Comparison of ENCODE assay signal across 10 cellular contexts in the genomic region with DNA sequence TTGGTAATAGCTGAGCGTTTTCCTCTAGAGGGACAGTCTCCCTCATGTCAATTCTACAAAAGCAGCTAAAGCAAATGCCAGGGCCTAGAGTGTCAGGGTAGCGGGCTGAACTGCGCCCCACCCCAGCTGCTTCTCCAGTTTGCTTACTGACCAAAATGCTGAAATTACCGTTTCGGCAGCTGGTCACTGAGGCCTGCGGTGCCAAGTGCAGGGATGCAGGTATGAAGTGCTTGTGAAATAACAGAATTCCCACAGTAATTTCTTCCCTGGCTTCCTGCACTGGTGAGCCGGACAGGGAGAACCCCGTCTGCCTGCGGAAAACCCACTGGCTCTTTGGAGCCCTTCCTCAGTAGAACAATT. TPM values are rescaled to one million over a fixed set of nuclear protein-coding genes. Genes with fewer than 3 reads are reported as not detected.
DNase-seq lines count a peak whose midpoint lies in the region; ATAC-seq and TF ChIP-seq lines count a peak whose summit lies in the region.
"Had no signal": no experiment of that assay in that cellular context is flagged by ENCODE, and none has a peak within 500 bp of the region (broad histone marks: within the 10 kb centered on the region; RNA-seq: fewer than 3 reads in every experiment).

No MANE protein-coding gene starts in this region.

- WGBS in suprapubic skin: 82% methylated on average over 6 of the region's 9 CpGs

- no peaks in the 10 kb centered on the region for H3K79me2 ChIP-seq in fibroblast of lung (ENCODE audit: control insufficient read depth, insufficient read depth, low read length)

- peaks cover 5% of the 10 kb centered on the region for H3K4me1 ChIP-seq in fibroblast of lung (ENCODE audit: control insufficient read depth, extremely low read depth, insufficient read depth, low read length)
- peaks cover 5% of the 10 kb centered on the region for H3K4me1 ChIP-seq in suprapubic skin

- peak overlapping the region; percentile 96 for H3K27ac Mint-ChIP-seq in activated T-cell treated with anti-CD3 and anti-CD28 coated beads, Interleukin-2, amount 50 U/mL, for 24 hours
- peak overlapping the region; percentile 88 for H3K27ac Mint-ChIP-seq in activated T-cell treated with anti-CD3 and anti-CD28 coated beads, Interleukin-2, amount 50 U/mL, for 72 hours
- peak overlapping the region; percentile 92 for H3K27ac Mint-ChIP-seq in stimulated activated naive CD8-positive, alpha-beta T cell treated with anti-CD3 and anti-CD28 coated beads, Interleukin-15, Interleukin-2, amounts not matched to agents 100 ng/mL and 50 ng/mL, for 24 hours

- no peaks in the 10 kb centered on the region for H3K9me3 ChIP-seq in fibroblast of lung (ENCODE audit: control insufficient read depth, insufficient read depth, low read depth, low read length)
- no peaks in the 10 kb centered on the region for H3K9me3 ChIP-seq in suprapubic skin

- H3K27me3 ChIP-seq in fibroblast of lung (ENCODE audit: control insufficient read depth, insufficient read depth, low read length): no peaks in the 10 kb centered on the region
- H3K27me3 ChIP-seq in suprapubic skin: no peaks in the 10 kb centered on the region

- TF ChIP-seq POLR2A in suprapubic skin (IDR thresholded peaks at IDR 0.05): no peak

- H4K20me1 ChIP-seq in fibroblast of lung (ENCODE audit: control insufficient read depth, extremely low read depth, insufficient read depth, low read length): no peaks in the 10 kb centered on the region

- ATAC-seq in activated T-cell treated with anti-CD3 and anti-CD28 coated beads, Interleukin-2, amount 50 U/mL, for 72 hours (replicated peaks in 1 of 2): peak; percentile 5 to 26
- no peak for ATAC-seq in GM18873 (IDR thresholded peaks at IDR 0.05; ENCODE audit: low FRiP score, unreplicated experiment)

- no peak overlapping the region for H3K4me2 ChIP-seq in fibroblast of lung (ENCODE audit: extremely low read depth, insufficient read depth, low read length)

- TF ChIP-seq CTCF in fibroblast of lung (conservative IDR thresholded peaks at IDR 0.05 in 1 of 2, IDR thresholded peaks at IDR 0.05 in 1 of 2; ENCODE audit: low read depth in 1 of 2, low read length in 2 of 2) (no peak), suprapubic skin (IDR thresholded peaks at IDR 0.05) (no peak)

- H3K36me3 ChIP-seq in fibroblast of lung (ENCODE audit: control insufficient read depth, insufficient read depth, low read length): peaks cover 15% of the 10 kb centered on the region
- H3K36me3 ChIP-seq in suprapubic skin: peaks cover 60% of the 10 kb centered on the region

- no peak for TF ChIP-seq EP300 in suprapubic skin (IDR thresholded peaks at IDR 0.05)

- H3K9ac ChIP-seq in fibroblast of lung (ENCODE audit: insufficient read depth, low read length): no peak overlapping the region

- H3K4me3 ChIP-seq in fibroblast of lung (replicated peaks in 1 of 4; ENCODE audit: control extremely low read depth in 1 of 4, insufficient read depth in 1 of 4, low read depth in 3 of 4, low read length in 4 of 4): no peak overlapping the region
- no peak overlapping the region for H3K4me3 ChIP-seq in suprapubic skin

- peak overlapping the region; percentile 35 for H3K4me3 Mint-ChIP-seq in activated T-cell treated with anti-CD3 and anti-CD28 coated beads, Interleukin-2, amount 50 U/mL, for 24 hours
- peak overlapping the region; percentile 51 to 65 for H3K4me3 Mint-ChIP-seq in activated T-cell treated with anti-CD3 and anti-CD28 coated beads, Interleukin-2, amount 50 U/mL, for 72 hours
- H3K4me3 Mint-ChIP-seq in stimulated activated naive CD8-positive, alpha-beta T cell treated with anti-CD3 and anti-CD28 coated beads, Interleukin-15, Interleukin-2, amounts not matched to agents 100 ng/mL and 50 ng/mL, for 24 hours: no peak overlapping the region
- H3K4me3 Mint-ChIP-seq: natural killer cell had no signal

- no peak overlapping the region for H2AFZ ChIP-seq in fibroblast of lung (ENCODE audit: low read length)

- H3K9me3 Mint-ChIP-seq in activated T-cell treated with anti-CD3 and anti-CD28 coated beads, Interleukin-2, amount 50 U/mL, for 24 hours: no peaks in the 10 kb centered on the region
- no peaks in the 10 kb centered on the region for H3K9me3 Mint-ChIP-seq in activated T-cell treated with anti-CD3 and anti-CD28 coated beads, Interleukin-2, amount 50 U/mL, for 72 hours
- H3K9me3 Mint-ChIP-seq in stimulated activated naive CD8-positive, alpha-beta T cell treated with anti-CD3 and anti-CD28 coated beads, Interleukin-15, Interleukin-2, amounts not matched to agents 100 ng/mL and 50 ng/mL, for 24 hours: no peaks in the 10 kb centered on the region
- H3K9me3 Mint-ChIP-seq: natural killer cell had no signal

- H3K27ac ChIP-seq in fibroblast of lung (ENCODE audit: insufficient read depth, low read length) (peak overlapping the region; percentile 8), suprapubic skin (no peak overlapping the region)

- H3K4me1 Mint-ChIP-seq in activated T-cell treated with anti-CD3 and anti-CD28 coated beads, Interleukin-2, amount 50 U/mL, for 24 hours (ENCODE audit: low read depth): peaks cover 24% of the 10 kb centered on the region
- peaks cover 30% of the 10 kb centered on the region for H3K4me1 Mint-ChIP-seq in activated T-cell treated with anti-CD3 and anti-CD28 coated beads, Interleukin-2, amount 50 U/mL, for 72 hours (ENCODE audit: low read depth)
- H3K4me1 Mint-ChIP-seq in stimulated activated naive CD8-positive, alpha-beta T cell treated with anti-CD3 and anti-CD28 coated beads, Interleukin-15, Interleukin-2, amounts not matched to agents 100 ng/mL and 50 ng/mL, for 24 hours (ENCODE audit: low read depth): peaks cover 16% of the 10 kb centered on the region

- peaks cover 96% of the 10 kb centered on the region for H3K36me3 Mint-ChIP-seq in activated T-cell treated with anti-CD3 and anti-CD28 coated beads, Interleukin-2, amount 50 U/mL, for 24 hours (ENCODE audit: low read depth)
- peaks cover 2 to 7% of the 10 kb centered on the region in 2 donors for H3K36me3 Mint-ChIP-seq in activated T-cell treated with anti-CD3 and anti-CD28 coated beads, Interleukin-2, amount 50 U/mL, for 72 hours (ENCODE audit: insufficient read depth in 2 of 2)
- H3K36me3 Mint-ChIP-seq in stimulated activated naive CD8-positive, alpha-beta T cell treated with anti-CD3 and anti-CD28 coated beads, Interleukin-15, Interleukin-2, amounts not matched to agents 100 ng/mL and 50 ng/mL, for 24 hours (ENCODE audit: low read depth): peaks cover 53% of the 10 kb centered on the region
- H3K36me3 Mint-ChIP-seq: natural killer cell had no signal

- no peak for DNase-seq in activated T-cell treated with anti-CD3 and anti-CD28 coated beads, Interleukin-2, amount 50 U/mL, for 24 hours
- no peak for DNase-seq in activated T-cell treated with anti-CD3 and anti-CD28 coated beads, Interleukin-2, amount 50 U/mL, for 1 hour
- DNase-seq in activated T-cell treated with anti-CD3 and anti-CD28 coated beads, Interleukin-2, amount 50 U/mL, for 72 hours: no peak
- DNase-seq in fibroblast of lung (ENCODE audit: low read depth in 2 of 2) (no peak), pons (ENCODE audit: low spot score) (no peak), suprapubic skin (ENCODE audit: low spot score in 2 of 2) (no peak)
- DNase-seq: natural killer cell, NCI-H2081 treated with DMSO at 0.1 percent for 48 hours had no signal

- H3K27me3 Mint-ChIP-seq in activated T-cell treated with anti-CD3 and anti-CD28 coated beads, Interleukin-2, amount 50 U/mL, for 24 hours: no peaks in the 10 kb centered on the region
- H3K27me3 Mint-ChIP-seq in activated T-cell treated with anti-CD3 and anti-CD28 coated beads, Interleukin-2, amount 50 U/mL, for 72 hours (ENCODE audit: low read depth): no peaks in the 10 kb centered on the region
- no peaks in the 10 kb centered on the region for H3K27me3 Mint-ChIP-seq in stimulated activated naive CD8-positive, alpha-beta T cell treated with anti-CD3 and anti-CD28 coated beads, Interleukin-15, Interleukin-2, amounts not matched to agents 100 ng/mL and 50 ng/mL, for 24 hours

RNA-seq across cellular contexts. Expression of gene PSMC1, which starts 19.1 kb away (rescaled TPM):
- 100 to 1,000 TPM; 105 to 112 TPM for total RNA-seq in activated T-cell treated with anti-CD3 and anti-CD28 coated beads, Interleukin-2, amount 50 U/mL, for 72 hours
- total RNA-seq in fibroblast of lung (75.5 and 112 TPM in 2 replicates), suprapubic skin (100 to 1,000 TPM in 2 of 4 donors, 10 to 100 TPM in 2; 48.9 to 120 (median 86.0) TPM)
- 274 and 300 TPM in 2 replicates for polyA plus RNA-seq in fibroblast of lung
- polyA plus RNA-seq in fibroblast of lung (2012): 213 and 239 TPM in 2 replicates
- 4.4 and 21.2 TPM in 2 replicates for polyA minus RNA-seq in fibroblast of lung (ENCODE audit: low replicate concordance)

RNA-seq across cellular contexts. Expression of gene NRDE2, which starts 56.3 kb away (rescaled TPM):
- 10 to 100 TPM; 26.4 to 28.9 TPM for total RNA-seq in activated T-cell treated with anti-CD3 and anti-CD28 coated beads, Interleukin-2, amount 50 U/mL, for 72 hours
- 9.2 and 9.7 TPM in 2 replicates for total RNA-seq in fibroblast of lung
- 6.3 and 7.0 TPM in 2 replicates for polyA plus RNA-seq in fibroblast of lung
- 7.6 and 8.7 TPM in 2 replicates for polyA plus RNA-seq in fibroblast of lung (2012)
- polyA minus RNA-seq in fibroblast of lung (ENCODE audit: low replicate concordance): 9.4 and 11.1 TPM in 2 replicates
- 10 to 100 TPM in 3 of 4 donors, 1 to 10 TPM in 1; 8.8 to 22.4 (median 14.6) TPM for total RNA-seq in suprapubic skin
